Comparison of ENCODE assay signal across 8 cellular contexts in the genomic region with DNA sequence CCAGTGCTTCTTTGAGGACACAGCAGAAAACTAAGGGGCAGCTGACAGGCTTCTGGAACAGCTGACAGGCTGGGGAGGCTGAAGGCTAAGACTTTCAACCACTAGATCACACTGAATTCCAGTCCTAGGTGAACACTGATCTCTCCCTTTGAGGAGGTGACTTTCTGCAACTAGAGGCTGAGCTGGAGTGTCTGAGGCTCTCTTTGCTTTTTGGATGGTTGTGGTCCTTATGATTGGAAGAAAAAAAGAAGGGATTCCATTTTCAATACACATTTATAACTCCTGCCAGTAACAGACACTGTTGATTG. TPM values are rescaled to one million over a fixed set of nuclear protein-coding genes. Genes with fewer than 3 reads are reported as not detected.
DNase-seq lines count a peak whose midpoint lies in the region; ATAC-seq, FAIRE-seq and TF ChIP-seq lines count a peak whose summit lies in the region.

No MANE protein-coding gene starts in this region.

- no peak for FAIRE-seq in RCC 7860 (lab: Jason Lieb, UNC)

- peak overlapping the region; percentile 86 for H3K4me3 Mint-ChIP-seq in activated T-helper 1 cell treated with anti-CD3 and anti-CD28 coated beads, Interleukin-12 subunit alpha, Interleukin-12 subunit beta, Interleukin-2, Interleukin-4 antibody, amounts not matched to agents 30 ng/mL and 10 ng/mL and 1 ng/mL, durations not matched to agents 14 hours and 24 hours and 36 hours
- peak overlapping the region; percentile 42 for H3K4me3 Mint-ChIP-seq in glutamatergic neuron (ENCODE audit: unreplicated experiment)

- no peak for TF ChIP-seq CTCF in GM12865 (IDR thresholded peaks at IDR 0.05; ENCODE audit: insufficient read depth, low read depth, low read length, missing control alignments)
- TF ChIP-seq CTCF in glutamatergic neuron (IDR thresholded peaks at IDR 0.05; ENCODE audit: partially characterized antibody, unreplicated experiment): no peak

- H3K27me3 ChIP-seq in skeletal muscle tissue (ENCODE audit: control insufficient read depth in 3 of 3, insufficient read depth in 3 of 3, low read length in 3 of 3): no peaks in the 10 kb centered on the region

- H3K36me3 ChIP-seq in skeletal muscle tissue (ENCODE audit: control insufficient read depth in 3 of 3, insufficient read depth in 3 of 3, low read length in 3 of 3): peaks cover 0 to 6% (median 0%) of the 10 kb centered on the region in 3 donors

- peaks cover 53 to 69% (median 57%) of the 10 kb centered on the region in 3 donors for H3K4me1 ChIP-seq in skeletal muscle tissue (ENCODE audit: control insufficient read depth in 3 of 3, insufficient read depth in 3 of 3, low read length in 3 of 3)

- peak overlapping the region; percentile 77 for H3K27ac Mint-ChIP-seq in activated T-helper 1 cell treated with anti-CD3 and anti-CD28 coated beads, Interleukin-12 subunit alpha, Interleukin-12 subunit beta, Interleukin-2, Interleukin-4 antibody, amounts not matched to agents 30 ng/mL and 10 ng/mL and 1 ng/mL, durations not matched to agents 14 hours and 24 hours and 36 hours
- no peak overlapping the region for H3K27ac Mint-ChIP-seq in glutamatergic neuron (ENCODE audit: unreplicated experiment)

- no peaks in the 10 kb centered on the region for H3K9me3 Mint-ChIP-seq in activated T-helper 1 cell treated with anti-CD3 and anti-CD28 coated beads, Interleukin-12 subunit alpha, Interleukin-12 subunit beta, Interleukin-2, Interleukin-4 antibody, amounts not matched to agents 30 ng/mL and 10 ng/mL and 1 ng/mL, durations not matched to agents 14 hours and 24 hours and 36 hours
- H3K9me3 Mint-ChIP-seq in glutamatergic neuron (ENCODE audit: unreplicated experiment): peaks cover 7% of the 10 kb centered on the region

- H3K4me1 Mint-ChIP-seq in activated T-helper 1 cell treated with anti-CD3 and anti-CD28 coated beads, Interleukin-12 subunit alpha, Interleukin-12 subunit beta, Interleukin-2, Interleukin-4 antibody, amounts not matched to agents 30 ng/mL and 10 ng/mL and 1 ng/mL, durations not matched to agents 14 hours and 24 hours and 36 hours (ENCODE audit: low read depth): peaks cover 79% of the 10 kb centered on the region
- no peaks in the 10 kb centered on the region for H3K4me1 Mint-ChIP-seq in glutamatergic neuron (ENCODE audit: low read depth, unreplicated experiment)

- intact Hi-C loops in activated T-helper 1 cell treated with anti-CD3 and anti-CD28 coated beads, Interleukin-12 subunit alpha, Interleukin-12 subunit beta, Interleukin-2, Interleukin-4 antibody, amounts not matched to agents 30 ng/mL and 10 ng/mL and 1 ng/mL, durations not matched to agents 14 hours and 24 hours and 36 hours (cut with micrococcal nuclease): loop anchor here (5.0 kb wide), 4 partner anchors 79 to 596 kb away; partner anchors contain the start of genes ATP8B2, HAX1, UBE2Q1 and ZBTB7B

- H3K27ac ChIP-seq in skeletal muscle tissue (ENCODE audit: low read depth, low read length): peak overlapping the region; percentile 96

- DNase-seq in GM12865 (ENCODE audit: low read depth) (peak; percentile 23), glutamatergic neuron (no peak), NCI-H2227 treated with DMSO at 0.1 percent for 48 hours (lab: John Stamatoyannopoulos, UW) (no peak), activated gamma-delta T cell (lab: John Stamatoyannopoulos, UW) (no peak), RCC 7860 (ENCODE audit: low spot score) (no peak)
- no peak for DNase-seq in activated T-helper 1 cell treated with anti-CD3 and anti-CD28 coated beads, Interleukin-12 subunit alpha, Interleukin-12 subunit beta, Interleukin-2, Interleukin-4 antibody, amounts not matched to agents 30 ng/mL and 10 ng/mL and 1 ng/mL, durations not matched to agents 14 hours and 24 hours and 36 hours (ENCODE audit: low spot score)

- no peaks in the 10 kb centered on the region for H3K9me3 ChIP-seq in skeletal muscle tissue (ENCODE audit: control insufficient read depth in 3 of 3, low read length in 3 of 3)

- ATAC-seq in esophagus mucosa: no peak

- H3K9ac ChIP-seq in skeletal muscle tissue (ENCODE audit: low read depth in 1 of 3, low read length in 3 of 3): peak overlapping the region; percentile 95 to 100 (median 98)

- no peaks in the 10 kb centered on the region for H3K36me3 Mint-ChIP-seq in activated T-helper 1 cell treated with anti-CD3 and anti-CD28 coated beads, Interleukin-12 subunit alpha, Interleukin-12 subunit beta, Interleukin-2, Interleukin-4 antibody, amounts not matched to agents 30 ng/mL and 10 ng/mL and 1 ng/mL, durations not matched to agents 14 hours and 24 hours and 36 hours (ENCODE audit: low read depth)
- H3K36me3 Mint-ChIP-seq in glutamatergic neuron (ENCODE audit: unreplicated experiment): no peaks in the 10 kb centered on the region

- no peaks in the 10 kb centered on the region for H3K27me3 Mint-ChIP-seq in activated T-helper 1 cell treated with anti-CD3 and anti-CD28 coated beads, Interleukin-12 subunit alpha, Interleukin-12 subunit beta, Interleukin-2, Interleukin-4 antibody, amounts not matched to agents 30 ng/mL and 10 ng/mL and 1 ng/mL, durations not matched to agents 14 hours and 24 hours and 36 hours (ENCODE audit: insufficient read depth)
- H3K27me3 Mint-ChIP-seq in glutamatergic neuron (ENCODE audit: unreplicated experiment): peaks cover 10% of the 10 kb centered on the region

- H3K4me3 ChIP-seq in GM12865 (ENCODE audit: low read depth, low read length): peak overlapping the region; percentile 48
- H3K4me3 ChIP-seq in skeletal muscle tissue (ENCODE audit: low read length in 3 of 3): peak overlapping the region; percentile 86 to 96 (median 91)

RNA-seq across cellular contexts. Expression of gene IL6R, which starts 1.4 kb away (rescaled TPM):
- 4.9 and 5.0 TPM in 2 replicates for total RNA-seq in activated T-helper 1 cell treated with anti-CD3 and anti-CD28 coated beads, Interleukin-12 subunit alpha, Interleukin-12 subunit beta, Interleukin-2, Interleukin-4 antibody, amounts not matched to agents 30 ng/mL and 10 ng/mL and 1 ng/mL, durations not matched to agents 14 hours and 24 hours and 36 hours
- 1.6 TPM for total RNA-seq in glutamatergic neuron (ENCODE audit: unreplicated experiment)
- 5.2 TPM for total RNA-seq in skeletal muscle tissue
- total RNA-seq in esophagus mucosa: 6.1 TPM
